ENCODE assay signal across 1 cellular context in genomic region chr2:159174759-159175158, GRCh38.
TF ChIP-seq lines count a peak whose summit lies in the region.

No MANE protein-coding gene starts in this region.

TF ChIP-seq in GM23338, 12 proteins besides CTCF, POLR2A, EP300 and RAD21 (continued from another document):
- TF ChIP-seq REST (IDR thresholded peaks at IDR 0.05; ENCODE audit: unreplicated experiment) = no peak
- TF ChIP-seq EZH2 (IDR thresholded peaks at IDR 0.05; ENCODE audit: low read depth, unreplicated experiment) = no peak
- TF ChIP-seq ETS1 (IDR thresholded peaks at IDR 0.05) = no peak
- TF ChIP-seq POLR2AphosphoS5 (IDR thresholded peaks at IDR 0.05; ENCODE audit: low read depth) = no peak
- no peak for TF ChIP-seq STAT1 (IDR thresholded peaks at IDR 0.05; ENCODE audit: unreplicated experiment)
- no peak for TF ChIP-seq ZNF331 (CRISPR knock-in tag; IDR thresholded peaks at IDR 0.05; ENCODE audit: low read depth)
- TF ChIP-seq ZNF462 (CRISPR knock-in tag; IDR thresholded peaks at IDR 0.05) = no peak
- no peak for TF ChIP-seq CREB1 (CRISPR knock-in tag; IDR thresholded peaks at IDR 0.05; ENCODE audit: low read depth)
- no peak for TF ChIP-seq JUNB (IDR thresholded peaks at IDR 0.05; ENCODE audit: unreplicated experiment)
